17 cellular contexts compared by ENCODE assay signal in genomic region chr11:74695705-74696280, GRCh38. TPM values are rescaled to one million over a fixed set of nuclear protein-coding genes. Genes with fewer than 3 reads are reported as not detected.
DNase-seq lines count a peak whose midpoint lies in the region; ATAC-seq and TF ChIP-seq lines count a peak whose summit lies in the region.
"Had no signal": no experiment of that assay in that cellular context is flagged by ENCODE, and none has a peak within 500 bp of the region (broad histone marks: within the 10 kb centered on the region; RNA-seq: fewer than 3 reads in every experiment).

No MANE protein-coding gene starts in this region.

- no peaks in the 10 kb centered on the region for H3F3A ChIP-seq in GM23338 (replicated peaks; ENCODE audit: low read depth)

- H3K27ac Mint-ChIP-seq in GM23338: no peak overlapping the region
- H3K27ac Mint-ChIP-seq in naive thymus-derived CD4-positive, alpha-beta T cell: no peak overlapping the region
- H3K27ac Mint-ChIP-seq: B cell had no signal

- intact Hi-C loops in breast epithelium (cut with DNase I; ENCODE audit: low total_unique reads): no loop called here
- intact Hi-C loops in lower lobe of right lung (cut with DNase I): no loop called here
- intact Hi-C loops in sciatic nerve (cut with DNase I): no loop called here
- intact Hi-C loops in naive thymus-derived CD4-positive, alpha-beta T cell (cut with micrococcal nuclease): no loop called here

- H3K9me3 ChIP-seq in breast epithelium: no peaks in the 10 kb centered on the region
- no peaks in the 10 kb centered on the region for H3K9me3 ChIP-seq in lower lobe of right lung
- no peaks in the 10 kb centered on the region for H3K9me3 ChIP-seq in stomach smooth muscle (ENCODE audit: control insufficient read depth in 2 of 2, low read length in 2 of 2)
- no peaks in the 10 kb centered on the region for H3K9me3 ChIP-seq in naive thymus-derived CD4-positive, alpha-beta T cell (ENCODE audit: control insufficient read depth in 2 of 3, low read length in 3 of 3)
- H3K9me3 ChIP-seq: prostate gland had no signal

- POLR2A ChIA-PET in naive thymus-derived CD4-positive, alpha-beta T cell (lab: Charles Lee): no interaction called here

- peaks cover 17% of the 10 kb centered on the region for H3K27me3 Mint-ChIP-seq in GM23338 (ENCODE audit: insufficient read depth, low read depth, poor library complexity)
- peaks cover 0 to 23% (median 8%) of the 10 kb centered on the region in 5 donors for H3K27me3 Mint-ChIP-seq in naive thymus-derived CD4-positive, alpha-beta T cell

- H3K27ac ChIP-seq in GM23338 (ENCODE audit: low read depth) (no peak overlapping the region), breast epithelium (peak overlapping the region; percentile 89 to 90), lower lobe of right lung (peak overlapping the region; percentile 84), stomach smooth muscle (ENCODE audit: low read length) (peak overlapping the region; percentile 95)
- H3K27ac ChIP-seq in naive thymus-derived CD4-positive, alpha-beta T cell (ENCODE audit: low read depth, low read length): no peak overlapping the region

- H3K36me3 ChIP-seq in GM23338 (ENCODE audit: insufficient read depth) (no peaks in the 10 kb centered on the region), breast epithelium (no peaks in the 10 kb centered on the region), lower lobe of right lung (no peaks in the 10 kb centered on the region), stomach smooth muscle (ENCODE audit: control insufficient read depth in 2 of 2, insufficient read depth in 2 of 2, low read length in 2 of 2) (no peaks in the 10 kb centered on the region)
- H3K36me3 ChIP-seq in naive thymus-derived CD4-positive, alpha-beta T cell (ENCODE audit: control insufficient read depth in 2 of 3, insufficient read depth in 3 of 3, low read length in 3 of 3): no peaks in the 10 kb centered on the region
- H3K36me3 ChIP-seq: prostate gland had no signal

- no peaks in the 10 kb centered on the region for H3K27me3 ChIP-seq in GM23338 (ENCODE audit: insufficient read depth)
- H3K27me3 ChIP-seq in breast epithelium: peaks cover 0 to 3% of the 10 kb centered on the region in 2 donors
- no peaks in the 10 kb centered on the region for H3K27me3 ChIP-seq in lower lobe of right lung (ENCODE audit: low read depth)
- no peaks in the 10 kb centered on the region for H3K27me3 ChIP-seq in stomach smooth muscle (ENCODE audit: control insufficient read depth in 1 of 2, insufficient read depth in 2 of 2, low read length in 2 of 2)
- H3K27me3 ChIP-seq in naive thymus-derived CD4-positive, alpha-beta T cell (ENCODE audit: control insufficient read depth in 2 of 2, insufficient read depth in 2 of 2, low read length in 2 of 2): peaks cover 0 to 3% of the 10 kb centered on the region in 2 donors

- no peaks in the 10 kb centered on the region for H4K20me1 ChIP-seq in GM23338 (replicated peaks; ENCODE audit: insufficient read depth)

- H3K4me1 Mint-ChIP-seq in GM23338: peaks cover 21% of the 10 kb centered on the region
- H3K4me1 Mint-ChIP-seq in naive thymus-derived CD4-positive, alpha-beta T cell: peaks cover 0 to 6% (median 0%) of the 10 kb centered on the region in 7 donors

- H3K4me1 ChIP-seq in GM23338 (ENCODE audit: insufficient read depth) (peaks cover 17% of the 10 kb centered on the region), breast epithelium (peaks cover 8 to 15% of the 10 kb centered on the region in 2 donors), lower lobe of right lung (peaks cover 28% of the 10 kb centered on the region), stomach smooth muscle (ENCODE audit: control insufficient read depth, insufficient read depth, low read length) (peaks cover 39% of the 10 kb centered on the region)
- H3K4me1 ChIP-seq in naive thymus-derived CD4-positive, alpha-beta T cell (ENCODE audit: control insufficient read depth in 2 of 2, insufficient read depth in 2 of 2, low read length in 2 of 2): no peaks in the 10 kb centered on the region
- H3K4me1 ChIP-seq: prostate gland had no signal

- ATAC-seq in GM23338 (peak; percentile 68), lower lobe of right lung (no peak), sciatic nerve (no peak)
- no peak for ATAC-seq in naive thymus-derived CD4-positive, alpha-beta T cell
- ATAC-seq: left colon; stimulated activated naive CD8-positive, alpha-beta T cell treated with anti-CD3 and anti-CD28 coated beads, Interleukin-15, amount 100 ng/mL, for 72 hours had no signal

- no peak overlapping the region for H3K4me3 Mint-ChIP-seq in GM23338
- no peak overlapping the region for H3K4me3 Mint-ChIP-seq in naive thymus-derived CD4-positive, alpha-beta T cell
- H3K4me3 Mint-ChIP-seq: B cell; stimulated activated naive CD8-positive, alpha-beta T cell treated with anti-CD3 and anti-CD28 coated beads, Interleukin-15, amount 100 ng/mL, for 72 hours had no signal

- CTCF ChIA-PET in naive thymus-derived CD4-positive, alpha-beta T cell (lab: Charles Lee): interaction anchor here (0.6 kb wide), 1 partner anchor 464 kb away, joined by 5 read pairs; no protein-coding TSS in a partner anchor

- TF ChIP-seq POLR2A in breast epithelium (IDR thresholded peaks at IDR 0.05): no peak

- H3K36me3 Mint-ChIP-seq in GM23338 (ENCODE audit: low read depth): no peaks in the 10 kb centered on the region
- H3K36me3 Mint-ChIP-seq in naive thymus-derived CD4-positive, alpha-beta T cell: no peaks in the 10 kb centered on the region

- peak overlapping the region in 1 of 2 donors; percentile 55 for H3K9ac ChIP-seq in stomach smooth muscle (ENCODE audit: low read length in 2 of 2)

- 0 out of 2 replicates have a peak, but pooled peaks cover 4% of the 10 kb centered on the region for H3K9me2 ChIP-seq in GM23338 (ENCODE audit: insufficient read depth)

- H3K9me3 Mint-ChIP-seq in GM23338: no peaks in the 10 kb centered on the region; the same call in 2 of the 3 replicates
- no peaks in the 10 kb centered on the region for H3K9me3 Mint-ChIP-seq in naive thymus-derived CD4-positive, alpha-beta T cell
- H3K9me3 Mint-ChIP-seq: stimulated activated naive CD8-positive, alpha-beta T cell treated with anti-CD3 and anti-CD28 coated beads, Interleukin-15, amount 100 ng/mL, for 72 hours had no signal

- H3K79me2 ChIP-seq in GM23338 (replicated peaks; ENCODE audit: insufficient read depth): no peaks in the 10 kb centered on the region

- no peak overlapping the region for H2AFZ ChIP-seq in GM23338

- no peak overlapping the region for H3K4me2 ChIP-seq in GM23338

- peak; percentile 60 for DNase-seq in GM23338 (ENCODE audit: low spot score)
- DNase-seq in breast epithelium (ENCODE audit: low spot score in 2 of 2): peak in 1 of 2 donors; percentile 63
- no peak for DNase-seq in lower lobe of right lung
- DNase-seq in sciatic nerve (ENCODE audit: low spot score): no peak
- DNase-seq in activated CD4-positive, CD25-positive, alpha-beta regulatory T cell treated with anti-CD3 and anti-CD28 coated beads, Interleukin-2, amount 50 U/mL, for 72 hours: no peak
- DNase-seq in naive thymus-derived CD4-positive, alpha-beta T cell: no peak
- DNase-seq: hypothalamus; left colon; MM.1S; NCI-H1694; stimulated activated naive CD8-positive, alpha-beta T cell treated with anti-CD3 and anti-CD28 coated beads, Interleukin-15, amount 100 ng/mL, for 72 hours had no signal

- no peak overlapping the region for H3K4me3 ChIP-seq in GM23338
- no peak overlapping the region for H3K4me3 ChIP-seq in breast epithelium
- H3K4me3 ChIP-seq in lower lobe of right lung: no peak overlapping the region
- H3K4me3 ChIP-seq in stomach smooth muscle (ENCODE audit: low read length in 2 of 2): peak overlapping the region in 1 of 2 donors; percentile 16
- H3K4me3 ChIP-seq in naive thymus-derived CD4-positive, alpha-beta T cell (ENCODE audit: low read length): no peak overlapping the region
- H3K4me3 ChIP-seq: prostate gland had no signal

- TF ChIP-seq CTCF in GM23338 (conservative IDR thresholded peaks at IDR 0.05; ENCODE audit: low read depth in 2 of 2): peak in 1 of 2 experiments; percentile 58; a peak in 3 of 4 replicates
- no peak for TF ChIP-seq CTCF in breast epithelium (IDR thresholded peaks at IDR 0.05)
- TF ChIP-seq CTCF in lower lobe of right lung (IDR thresholded peaks at IDR 0.05): no peak

RNA-seq across cellular contexts. Expression of gene CHRDL2, which starts 35.4 kb away (rescaled TPM):
- total RNA-seq in GM23338 (2014; rRNA removed; shearing (Covaris generic)): 0.16 and 0.21 TPM in 2 replicates
- 0.38 TPM in 1 of 2 replicates, not detected in the other for polyA plus RNA-seq in GM23338 (2016; fragmentation: Nextera tagmentation; extraction: Ambion mirVana)
- 1 to 10 TPM in 1 of 3 donors, not detected in 2; 4.2 TPM for total RNA-seq in breast epithelium
- total RNA-seq in lower lobe of right lung: 1.2 TPM
- total RNA-seq in sciatic nerve: 0.89 TPM
- total RNA-seq in naive thymus-derived CD4-positive, alpha-beta T cell: not detected
- polyA plus RNA-seq in naive thymus-derived CD4-positive, alpha-beta T cell: not detected
- total RNA-seq: B cell; myocyte; OCI-LY7; T-helper 2 cell treated with Interferon-gamma antibody and Interleukin-4, amounts not matched to agents 100 ng/mL and 5 ng/mL, for 36 hours had no signal

RNA-seq across cellular contexts. Expression of gene RNF169, which starts 52.9 kb away (rescaled TPM):
- 15.1 and 16.5 TPM in 2 replicates for total RNA-seq in GM23338 (2014; rRNA removed; shearing (Covaris generic))
- polyA plus RNA-seq in GM23338 (2016; fragmentation: Nextera tagmentation; extraction: Ambion mirVana): 0.78 and 0.90 TPM in 2 replicates
- 10 to 100 TPM; 16.5 to 36.1 (median 27.2) TPM for total RNA-seq in breast epithelium
- 21.2 TPM for total RNA-seq in lower lobe of right lung
- 23.8 TPM for total RNA-seq in sciatic nerve
- total RNA-seq in naive thymus-derived CD4-positive, alpha-beta T cell: 10 to 100 TPM; 17.9 to 25.5 (median 22.2) TPM
- 1 to 10 TPM; 1.1 to 1.6 TPM for polyA plus RNA-seq in naive thymus-derived CD4-positive, alpha-beta T cell

Comparison
In these comparisons a context has a peak if more than half of its experiments do, and no peak if none do; other contexts are left out.
1. H3K27ac ChIP-seq: peak in breast epithelium (2 of 2), lower lobe of right lung (single experiment) and stomach smooth muscle (single experiment); none in GM23338 (single experiment) and naive thymus-derived CD4-positive, alpha-beta T cell (single experiment).